Comparison of ENCODE assay signal across 8 cellular contexts in genomic region chr16:29815793-29816693, GRCh38. TPM values are rescaled to one million over a fixed set of nuclear protein-coding genes. Genes with fewer than 3 reads are reported as not detected.
DNase-seq lines count a peak whose midpoint lies in the region; ATAC-seq and TF ChIP-seq lines count a peak whose summit lies in the region.

Gene PAGR1 (plus strand): TSS chr16:29816152. CDS start chr16:29816526, 374 bp downstream.

- TF ChIP-seq CTCF in WTC11 (IDR thresholded peaks at IDR 0.05) = peak; percentile 81

- H3K27ac ChIP-seq in caudate nucleus (ENCODE audit: low read depth, low read length) = peak within 1 kb of the TSS; percentile 96

- H3K9me3 Mint-ChIP-seq in WTC11 = no peaks in the 10 kb centered on the region

- CTCF ChIA-PET in WTC11 (lab: Charles Lee) = interaction anchor here (0.5 to 5.7 kb wide), 35 partner anchors 9 to 249 kb away, joined by 3 to 81 read pairs (median 4); partner anchors contain the start of genes ALDOA, ASPHD1, CDIPT and HIRIP3

- peak; percentile 95 for DNase-seq in AG08395 (ENCODE audit: low spot score)
- peak; percentile 99 for DNase-seq in NCI-H2227 treated with DMSO at 0.1 percent for 48 hours (lab: John Stamatoyannopoulos, UW)
- DNase-seq in WTC11 (ENCODE audit: low spot score) = peak; percentile 98
- DNase-seq in caudate nucleus (lab: John Stamatoyannopoulos, UW) = peak; percentile 81 to 99 (median 97)
- peak; percentile 99 for DNase-seq in inferior parietal cortex (ENCODE audit: extremely low spot score)
- peak; percentile 97 to 98 for DNase-seq in stimulated activated CD4-positive, alpha-beta T cell treated with anti-CD3 and anti-CD28 coated beads, Interleukin-12 subunit alpha, Interleukin-12 subunit beta, amount 100 ng/mL, for 24 hours (ENCODE audit: low read depth in 2 of 2)

- H3K36me3 Mint-ChIP-seq in WTC11 = peaks cover 30% of the 10 kb centered on the region

- H3K27ac Mint-ChIP-seq in WTC11 = peak within 1 kb of the TSS; percentile 100

- peaks cover 56% of the 10 kb centered on the region for H3K4me1 Mint-ChIP-seq in WTC11

- H3K4me3 Mint-ChIP-seq in WTC11 = peak within 1 kb of the TSS; percentile 94

- ATAC-seq in GM18873 (IDR thresholded peaks at IDR 0.05; ENCODE audit: low FRiP score, unreplicated experiment) (peak; percentile 66), HG03159 (IDR thresholded peaks at IDR 0.05; ENCODE audit: unreplicated experiment) (peak; percentile 64), WTC11 (peak; percentile 56)

- POLR2A ChIA-PET in WTC11 (lab: Charles Lee) = interaction anchor here (0.6 to 2.9 kb wide), 9 partner anchors 9 to 272 kb away, joined by 3 to 12 read pairs (median 5); partner anchors contain the start of gene MAZ

- H3K27me3 Mint-ChIP-seq in WTC11 (ENCODE audit: low read depth) = no peaks in the 10 kb centered on the region; the same call in 1 of the 2 replicates

TF ChIP-seq in WTC11, 78 proteins besides CTCF, POLR2A, EP300 and RAD21 (continues in another document):
- TF ChIP-seq RELA (CRISPR knock-in tag; IDR thresholded peaks at IDR 0.05; ENCODE audit: borderline replicate concordance) (0 out of 2 replicates have a peak, but pooled peaks have one; percentile 11), EMX1 (CRISPR knock-in tag; IDR thresholded peaks at IDR 0.05) (no peak), IRF1 (CRISPR knock-in tag; IDR thresholded peaks at IDR 0.05) (0 out of 2 replicates have a peak, but pooled peaks have one; percentile 44), E2F5 (CRISPR knock-in tag; IDR thresholded peaks at IDR 0.05) (peak; percentile 62), ELF4 (CRISPR knock-in tag; IDR thresholded peaks at IDR 0.05; ENCODE audit: low read depth) (0 out of 2 replicates have a peak, but pooled peaks have one; percentile 67), SMAD3 (CRISPR knock-in tag; IDR thresholded peaks at IDR 0.05; ENCODE audit: borderline replicate concordance) (peak; percentile 67; the same call in 1 of the 2 replicates), NFYB (CRISPR knock-in tag; conservative IDR thresholded peaks at IDR 0.05; ENCODE audit: low read depth) (no peak; the same call in 1 of the 2 replicates), CREM (CRISPR knock-in tag; IDR thresholded peaks at IDR 0.05) (peak; percentile 80), RORB (CRISPR knock-in tag; IDR thresholded peaks at IDR 0.05) (no peak), CDX4 (CRISPR knock-in tag; IDR thresholded peaks at IDR 0.05; ENCODE audit: borderline replicate concordance) (no peak), SOX15 (CRISPR knock-in tag; IDR thresholded peaks at IDR 0.05) (no peak), OVOL2 (CRISPR knock-in tag; IDR thresholded peaks at IDR 0.05; ENCODE audit: borderline replicate concordance) (no peak), FOXJ3 (CRISPR knock-in tag; IDR thresholded peaks at IDR 0.05; ENCODE audit: borderline replicate concordance) (no peak), ZNF232 (CRISPR knock-in tag; IDR thresholded peaks at IDR 0.05) (no peak), TEAD1 (CRISPR knock-in tag; IDR thresholded peaks at IDR 0.05) (peak; percentile 80; the same call in 1 of the 2 replicates), FOXP1 (CRISPR knock-in tag; IDR thresholded peaks at IDR 0.05; ENCODE audit: borderline replicate concordance) (peak; percentile 71; the same call in 1 of the 2 replicates), USF1 (CRISPR knock-in tag; IDR thresholded peaks at IDR 0.05) (no peak; the same call in 1 of the 2 replicates), ZNF121 (CRISPR knock-in tag; IDR thresholded peaks at IDR 0.05) (peak; percentile 42), ZNF263 (CRISPR knock-in tag; IDR thresholded peaks at IDR 0.05; ENCODE audit: low read depth) (0 out of 2 replicates have a peak, but pooled peaks have one; percentile 56), ATF1 (CRISPR knock-in tag; IDR thresholded peaks at IDR 0.05) (0 out of 2 replicates have a peak, but pooled peaks have one; percentile 28), TCF7 (CRISPR knock-in tag; IDR thresholded peaks at IDR 0.05; ENCODE audit: low read depth) (no peak)
- TF ChIP-seq, protein P1, sequence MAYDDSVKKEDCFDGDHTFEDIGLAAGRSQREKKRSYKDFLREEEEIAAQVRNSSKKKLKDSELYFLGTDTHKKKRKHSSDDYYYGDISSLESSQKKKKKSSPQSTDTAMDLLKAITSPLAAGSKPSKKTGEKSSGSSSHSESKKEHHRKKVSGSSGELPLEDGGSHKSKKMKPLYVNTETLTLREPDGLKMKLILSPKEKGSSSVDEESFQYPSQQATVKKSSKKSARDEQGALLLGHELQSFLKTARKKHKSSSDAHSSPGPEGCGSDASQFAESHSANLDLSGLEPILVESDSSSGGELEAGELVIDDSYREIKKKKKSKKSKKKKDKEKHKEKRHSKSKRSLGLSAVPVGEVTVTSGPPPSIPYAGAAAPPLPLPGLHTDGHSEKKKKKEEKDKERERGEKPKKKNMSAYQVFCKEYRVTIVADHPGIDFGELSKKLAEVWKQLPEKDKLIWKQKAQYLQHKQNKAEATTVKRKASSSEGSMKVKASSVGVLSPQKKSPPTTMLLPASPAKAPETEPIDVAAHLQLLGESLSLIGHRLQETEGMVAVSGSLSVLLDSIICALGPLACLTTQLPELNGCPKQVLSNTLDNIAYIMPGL (CRISPR knock-in tag; IDR thresholded peaks at IDR 0.05) = peak; percentile 68
- TF ChIP-seq, protein P2, sequence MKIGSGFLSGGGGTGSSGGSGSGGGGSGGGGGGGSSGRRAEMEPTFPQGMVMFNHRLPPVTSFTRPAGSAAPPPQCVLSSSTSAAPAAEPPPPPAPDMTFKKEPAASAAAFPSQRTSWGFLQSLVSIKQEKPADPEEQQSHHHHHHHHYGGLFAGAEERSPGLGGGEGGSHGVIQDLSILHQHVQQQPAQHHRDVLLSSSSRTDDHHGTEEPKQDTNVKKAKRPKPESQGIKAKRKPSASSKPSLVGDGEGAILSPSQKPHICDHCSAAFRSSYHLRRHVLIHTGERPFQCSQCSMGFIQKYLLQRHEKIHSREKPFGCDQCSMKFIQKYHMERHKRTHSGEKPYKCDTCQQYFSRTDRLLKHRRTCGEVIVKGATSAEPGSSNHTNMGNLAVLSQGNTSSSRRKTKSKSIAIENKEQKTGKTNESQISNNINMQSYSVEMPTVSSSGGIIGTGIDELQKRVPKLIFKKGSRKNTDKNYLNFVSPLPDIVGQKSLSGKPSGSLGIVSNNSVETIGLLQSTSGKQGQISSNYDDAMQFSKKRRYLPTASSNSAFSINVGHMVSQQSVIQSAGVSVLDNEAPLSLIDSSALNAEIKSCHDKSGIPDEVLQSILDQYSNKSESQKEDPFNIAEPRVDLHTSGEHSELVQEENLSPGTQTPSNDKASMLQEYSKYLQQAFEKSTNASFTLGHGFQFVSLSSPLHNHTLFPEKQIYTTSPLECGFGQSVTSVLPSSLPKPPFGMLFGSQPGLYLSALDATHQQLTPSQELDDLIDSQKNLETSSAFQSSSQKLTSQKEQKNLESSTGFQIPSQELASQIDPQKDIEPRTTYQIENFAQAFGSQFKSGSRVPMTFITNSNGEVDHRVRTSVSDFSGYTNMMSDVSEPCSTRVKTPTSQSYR (CRISPR knock-in tag; IDR thresholded peaks at IDR 0.05) = no peak; the same call in 1 of the 2 replicates
- TF ChIP-seq, protein P3, sequence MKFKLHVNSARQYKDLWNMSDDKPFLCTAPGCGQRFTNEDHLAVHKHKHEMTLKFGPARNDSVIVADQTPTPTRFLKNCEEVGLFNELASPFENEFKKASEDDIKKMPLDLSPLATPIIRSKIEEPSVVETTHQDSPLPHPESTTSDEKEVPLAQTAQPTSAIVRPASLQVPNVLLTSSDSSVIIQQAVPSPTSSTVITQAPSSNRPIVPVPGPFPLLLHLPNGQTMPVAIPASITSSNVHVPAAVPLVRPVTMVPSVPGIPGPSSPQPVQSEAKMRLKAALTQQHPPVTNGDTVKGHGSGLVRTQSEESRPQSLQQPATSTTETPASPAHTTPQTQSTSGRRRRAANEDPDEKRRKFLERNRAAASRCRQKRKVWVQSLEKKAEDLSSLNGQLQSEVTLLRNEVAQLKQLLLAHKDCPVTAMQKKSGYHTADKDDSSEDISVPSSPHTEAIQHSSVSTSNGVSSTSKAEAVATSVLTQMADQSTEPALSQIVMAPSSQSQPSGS (CRISPR knock-in tag; IDR thresholded peaks at IDR 0.05; ENCODE audit: borderline replicate concordance, low read depth) = no peak

RNA-seq across cellular contexts. Expression of gene PAGR1, which starts in this region (rescaled TPM):
- total RNA-seq in WTC11 (2021) = 60.1 to 69.0 TPM (median 66.8 TPM) in 3 replicates

Comparison
In these comparisons a context has a peak if more than half of its experiments do, and no peak if none do; other contexts are left out.
1. Peak in every context shown above with its lines: DNase-seq, ATAC-seq and H3K27ac ChIP-seq.